In genomic region chr18:55859116-55859515, GRCh38 we compare ENCODE assay signal across 18 cellular contexts.
DNase-seq lines count a peak whose midpoint lies in the region; ATAC-seq and TF ChIP-seq lines count a peak whose summit lies in the region.
"Had no signal": no experiment of that assay in that cellular context is flagged by ENCODE, and none has a peak within 500 bp of the region (broad histone marks: within the 10 kb centered on the region; RNA-seq: fewer than 3 reads in every experiment).

No MANE protein-coding gene starts in this region.

- H3K27me3 ChIP-seq in adipocyte (replicated peaks; ENCODE audit: control insufficient read depth, insufficient read depth, low read length): no peaks in the 10 kb centered on the region
- no peaks in the 10 kb centered on the region for H3K27me3 ChIP-seq in layer of hippocampus (ENCODE audit: control insufficient read depth, insufficient read depth, low read length)

- H3K4me3 ChIP-seq in adipocyte (ENCODE audit: low read length): peak overlapping the region; percentile 83

- peak; percentile 13 for DNase-seq in NCI-H748 (lab: John Stamatoyannopoulos, UW; ENCODE audit: unreplicated experiment)
- DNase-seq in NCI-H748 treated with DMSO at 0.1 percent for 48 hours (lab: John Stamatoyannopoulos, UW): no peak
- no peak for DNase-seq in adipocyte (ENCODE audit: low read depth)
- peak in 1 of 49 donors; percentile 12 for DNase-seq in substantia nigra (lab: John Stamatoyannopoulos, UW)
- DNase-seq in NCI-H1105 treated with DMSO at 0.1 percent for 48 hours (lab: John Stamatoyannopoulos, UW): no peak
- DNase-seq in SK-N-DZ (ENCODE audit: low spot score): no peak
- no peak for DNase-seq in omental fat pad (ENCODE audit: low spot score)
- DNase-seq: 8988T; activated CD4-positive, alpha-beta T cell treated with anti-CD3 and anti-CD28 coated beads, Interleukin-2, amount 50 U/mL, for 4 hours; naive B cell; NCI-H1694 treated with DMSO at 0.1 percent for 48 hours; NCI-H510A; PC-3; stimulated activated CD4-positive, alpha-beta T cell treated with anti-CD3 and anti-CD28 coated beads, Interleukin-2, amount 100 ng/mL, for 24 hours; trophoblast cell had no signal

- ATAC-seq in omental fat pad (ENCODE audit: low FRiP score): no peak
- ATAC-seq: esophagus mucosa, left lobe of liver, PC-3 had no signal

- H3K9me3 ChIP-seq in adipocyte (ENCODE audit: control insufficient read depth, low read length): no peaks in the 10 kb centered on the region

- peaks cover 6% of the 10 kb centered on the region for H3K4me1 ChIP-seq in adipocyte (ENCODE audit: control insufficient read depth, insufficient read depth, low read length)

- peak overlapping the region; percentile 20 for H3K27ac ChIP-seq in layer of hippocampus (ENCODE audit: low read depth, low read length)
- peak overlapping the region; percentile 64 for H3K27ac ChIP-seq in substantia nigra (ENCODE audit: low read depth, low read length, poor library complexity, severe bottlenecking)

- no peaks in the 10 kb centered on the region for H3K36me3 ChIP-seq in adipocyte (ENCODE audit: control insufficient read depth, insufficient read depth, low read length, severe bottlenecking)

- H3K9ac ChIP-seq in adipocyte (ENCODE audit: low read length): peak overlapping the region; percentile 59

- no peak for TF ChIP-seq CTCF in omental fat pad (IDR thresholded peaks at IDR 0.05)
